8 cellular contexts compared by ENCODE assay signal in the genomic region with DNA sequence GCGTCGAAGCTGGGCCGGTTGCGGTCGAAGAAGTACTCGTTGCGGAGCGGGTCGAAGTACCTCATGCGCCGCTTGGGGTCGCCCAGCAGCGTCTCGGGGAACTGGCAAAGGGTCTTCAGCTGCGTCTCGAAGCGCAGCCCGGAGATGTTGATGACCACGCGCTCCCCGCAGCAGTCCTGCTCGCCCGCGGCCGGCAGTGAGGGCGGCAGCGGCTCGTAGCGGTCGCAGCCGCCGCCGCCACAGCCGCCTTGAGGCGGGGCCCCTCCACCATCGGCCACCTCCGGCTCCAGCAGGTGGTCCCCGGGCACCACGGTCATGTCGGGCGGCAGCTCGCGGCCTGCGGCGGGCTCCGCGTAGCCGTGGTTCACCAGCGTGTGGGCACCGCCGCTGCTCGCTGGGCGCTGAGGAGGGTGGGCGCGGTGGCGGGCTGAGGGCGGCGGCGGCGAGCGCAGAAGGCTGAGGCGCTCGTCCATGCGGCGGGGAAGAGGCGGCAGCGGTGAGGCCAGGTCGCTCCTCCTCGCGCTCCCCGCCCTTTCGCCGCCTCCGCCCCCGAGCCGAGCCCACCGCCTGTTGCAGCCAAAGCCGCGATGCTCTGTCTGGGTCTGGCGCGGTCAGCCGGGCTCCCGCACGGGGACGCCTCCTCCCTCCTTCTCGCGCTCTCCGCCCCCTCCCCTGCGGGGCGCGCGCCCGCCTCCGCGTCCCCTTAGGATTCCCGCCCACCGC. TPM values are rescaled to one million over a fixed set of nuclear protein-coding genes. Genes with fewer than 3 reads are reported as not detected.
DNase-seq lines count a peak whose midpoint lies in the region; ATAC-seq and TF ChIP-seq lines count a peak whose summit lies in the region.

A gene (minus strand): TSS at position 604 of the 723 bp plus-strand sequence. CDS start 131 bp downstream, at position 473.

- peaks cover 37% of the 10 kb centered on the region for H3K27me3 ChIP-seq in brain microvascular endothelial cell (replicated peaks)
- H3K27me3 ChIP-seq in lower lobe of right lung (ENCODE audit: low read depth), result peaks cover 32% of the 10 kb centered on the region

- H3K9me3 ChIP-seq in lower lobe of right lung, result no peaks in the 10 kb centered on the region

- TF ChIP-seq CTCF in brain microvascular endothelial cell (IDR thresholded peaks at IDR 0.05; ENCODE audit: low read depth, low read length, missing control alignments), result no peak
- TF ChIP-seq CTCF in lower lobe of right lung (IDR thresholded peaks at IDR 0.05), result no peak

- H3K27ac ChIP-seq in brain microvascular endothelial cell, result no peak within 1 kb of the TSS
- peak within 1 kb of the TSS; percentile 70 for H3K27ac ChIP-seq in lower lobe of right lung

- in situ Hi-C loops in brain microvascular endothelial cell (cut with HindIII; ENCODE audit: low pct_ligation_motif_present, low sequenced_read_pairs), result no loop called here

- peaks cover 50% of the 10 kb centered on the region for H3K36me3 Mint-ChIP-seq in T-helper 2 cell treated with Interferon-gamma antibody and Interleukin-4, amounts not matched to agents 5 μg/mL and 100 μg/mL, for 36 hours (ENCODE audit: low read depth)

- H3K4me3 Mint-ChIP-seq in T-helper 2 cell treated with Interferon-gamma antibody and Interleukin-4, amounts not matched to agents 5 μg/mL and 100 μg/mL, for 36 hours, result peak within 1 kb of the TSS; percentile 92

- H3K27ac Mint-ChIP-seq in T-helper 2 cell treated with Interferon-gamma antibody and Interleukin-4, amounts not matched to agents 5 μg/mL and 100 μg/mL, for 36 hours, result peak within 1 kb of the TSS; percentile 96

- H3K4me3 ChIP-seq in brain microvascular endothelial cell (ENCODE audit: low read depth, low read length) (peak within 1 kb of the TSS; percentile 17), lower lobe of right lung (peak within 1 kb of the TSS; percentile 65)

- H3K9me3 Mint-ChIP-seq in T-helper 2 cell treated with Interferon-gamma antibody and Interleukin-4, amounts not matched to agents 5 μg/mL and 100 μg/mL, for 36 hours, result peaks cover 4% of the 10 kb centered on the region

- H3K4me1 ChIP-seq in lower lobe of right lung, result peaks cover 20% of the 10 kb centered on the region

- ATAC-seq in HG03432 (IDR thresholded peaks at IDR 0.05; ENCODE audit: unreplicated experiment) (peak; percentile 42), lower lobe of right lung (peak; percentile 73 to 89), HG03045 (IDR thresholded peaks at IDR 0.05; ENCODE audit: unreplicated experiment) (no peak), GM18520 (IDR thresholded peaks at IDR 0.05; ENCODE audit: unreplicated experiment) (no peak)

- intact Hi-C loops in lower lobe of right lung (cut with DNase I), result no loop called here

- H3K36me3 ChIP-seq in brain microvascular endothelial cell (replicated peaks), result no peaks in the 10 kb centered on the region
- no peaks in the 10 kb centered on the region for H3K36me3 ChIP-seq in lower lobe of right lung

- H3K27me3 Mint-ChIP-seq in T-helper 2 cell treated with Interferon-gamma antibody and Interleukin-4, amounts not matched to agents 5 μg/mL and 100 μg/mL, for 36 hours (ENCODE audit: low read depth), result no peaks in the 10 kb centered on the region

- DNase-seq in DMS79 (lab: John Stamatoyannopoulos, UW), result peak; percentile 4
- DNase-seq in T-helper 2 cell treated with Interferon-gamma antibody and Interleukin-4, amounts not matched to agents 5 μg/mL and 100 μg/mL, for 36 hours (ENCODE audit: low spot score), result peak; percentile 67
- no peak for DNase-seq in brain microvascular endothelial cell
- DNase-seq in lower lobe of right lung, result peak; percentile 80
- peak; percentile 49 for DNase-seq in stimulated activated CD8-positive, alpha-beta memory T cell treated with anti-CD3 and anti-CD28 coated beads, Interleukin-12 subunit alpha, Interleukin-12 subunit beta, amount 100 ng/mL, for 24 hours (ENCODE audit: extremely low read depth)

- peaks cover 44% of the 10 kb centered on the region for H3K4me1 Mint-ChIP-seq in T-helper 2 cell treated with Interferon-gamma antibody and Interleukin-4, amounts not matched to agents 5 μg/mL and 100 μg/mL, for 36 hours (ENCODE audit: low read depth)

RNA-seq across cellular contexts. Expression of the gene that starts here (rescaled TPM):
- total RNA-seq in lower lobe of right lung, result 19.4 TPM

Comparison
In these comparisons a context has a peak if more than half of its experiments do, and no peak if none do; other contexts are left out.
1. ATAC-seq: peak in HG03432 (single experiment) and lower lobe of right lung (2 of 2); none in HG03045 (single experiment) and GM18520 (single experiment).